In genomic region chr1:184753608-184754478, GRCh38 we compare ENCODE assay signal across 8 cellular contexts. TPM values are rescaled to one million over a fixed set of nuclear protein-coding genes. Genes with fewer than 3 reads are reported as not detected.
DNase-seq lines count a peak whose midpoint lies in the region; ATAC-seq and TF ChIP-seq lines count a peak whose summit lies in the region.

No MANE protein-coding gene starts in this region.

- H3K9ac ChIP-seq in parathyroid adenoma, result peak overlapping the region; percentile 84

- ATAC-seq in HG03108 (IDR thresholded peaks at IDR 0.05; ENCODE audit: unreplicated experiment) (peak; percentile 7), Right ventricle myocardium inferior (peak; percentile 1)

- H3K27me3 ChIP-seq in PC-9 (ENCODE audit: insufficient read depth, low read depth), result no peaks in the 10 kb centered on the region
- H3K27me3 ChIP-seq in parathyroid adenoma (ENCODE audit: control insufficient read depth, insufficient read depth, low read length), result no peaks in the 10 kb centered on the region

- H3K79me2 ChIP-seq in PC-9 (ENCODE audit: low read depth), result peaks cover 21% of the 10 kb centered on the region
- no peaks in the 10 kb centered on the region for H3K79me2 ChIP-seq in parathyroid adenoma

- H3K27ac ChIP-seq in PC-9 (peak overlapping the region; percentile 52), parathyroid adenoma (peak overlapping the region; percentile 86)

- H3K4me1 ChIP-seq in PC-9 (replicated peaks; ENCODE audit: insufficient read depth) (peaks cover 25% of the 10 kb centered on the region), parathyroid adenoma (peaks cover 4% of the 10 kb centered on the region)

- in situ Hi-C loops in GM13977 (cut with MboI; ENCODE audit: low pct_unique_long_range_greater_than_20kb, low sequenced_read_pairs, unreplicated experiment), result no loop called here

- no peaks in the 10 kb centered on the region for H4K20me1 ChIP-seq in PC-9 (ENCODE audit: insufficient read depth)

- TSS peak; percentile 73 for BruUV-seq in PC-9 (replicated peaks; lab: Mats Ljungman, UMichigan)

- H3F3A ChIP-seq in PC-9 (ENCODE audit: insufficient read depth, low read depth), result peaks cover 21% of the 10 kb centered on the region

- peak; percentile 7 to 25 for DNase-seq in activated CD8-positive, alpha-beta memory T cell treated with anti-CD3 and anti-CD28 coated beads for 1 hour (ENCODE audit: extremely low read depth in 1 of 2, low read depth in 1 of 2)
- no peak for DNase-seq in activated CD8-positive, alpha-beta memory T cell treated with anti-CD3 and anti-CD28 coated beads for 24 hours
- DNase-seq in PC-9 (peak; percentile 42 to 43), Right ventricle myocardium inferior (ENCODE audit: missing footprints) (peak; percentile 82), GM13977 (ENCODE audit: low spot score) (no peak)
- DNase-seq in activated naive CD4-positive, alpha-beta T cell treated with anti-CD3 and anti-CD28 coated beads, Interleukin-2, amount 50 U/mL, for 16 hours, result peak; percentile 48

- no peaks in the 10 kb centered on the region for H3K9me3 ChIP-seq in PC-9 (ENCODE audit: insufficient read depth, low read depth)
- no peaks in the 10 kb centered on the region for H3K9me3 ChIP-seq in parathyroid adenoma (ENCODE audit: control insufficient read depth, low read length)

- H3K9me2 ChIP-seq in PC-9 (ENCODE audit: insufficient read depth), result peaks cover 5% of the 10 kb centered on the region; the same call in 1 of the 2 replicates

- intact Hi-C loops in PC-9 (cut with micrococcal nuclease; ENCODE audit: unreplicated experiment) (loop anchor here (1.0 kb wide), 1 partner anchor 403 kb away; the partner anchor contains the start of gene SWT1), Right ventricle myocardium inferior (cut with DNase I) (no loop called here)

- TF ChIP-seq CTCF in PC-9 (conservative IDR thresholded peaks at IDR 0.05) (no peak), parathyroid adenoma (IDR thresholded peaks at IDR 0.05) (no peak), GM13977 (IDR thresholded peaks at IDR 0.05; ENCODE audit: extremely low read depth, insufficient read depth, missing control alignments) (no peak)

- H3K4me2 ChIP-seq in PC-9, result peak overlapping the region; percentile 100
- H3K4me2 ChIP-seq in parathyroid adenoma (ENCODE audit: low read length), result peak overlapping the region; percentile 75

- CTCF ChIA-PET in PC-9 (lab: Charles Lee), result no interaction called here

- H3K4me3 ChIP-seq in PC-9, result peak overlapping the region; percentile 98
- H3K4me3 ChIP-seq in parathyroid adenoma (ENCODE audit: low read depth, low read length), result peak overlapping the region; percentile 79

- H2AFZ ChIP-seq in PC-9 (peak overlapping the region; percentile 87), parathyroid adenoma (peak overlapping the region; percentile 88)

- H3K36me3 ChIP-seq in PC-9 (ENCODE audit: low read depth), result no peaks in the 10 kb centered on the region
- H3K36me3 ChIP-seq in parathyroid adenoma (ENCODE audit: control insufficient read depth, insufficient read depth, low read length), result no peaks in the 10 kb centered on the region

- POLR2A ChIA-PET in PC-9 (lab: Charles Lee; ENCODE audit: unreplicated experiment), result interaction anchor here (0.5 to 1.0 kb wide), 3 partner anchors 113 to 697 kb away, joined by 3 to 6 read pairs (median 5); no protein-coding TSS in a partner anchor

RNA-seq across cellular contexts. Expression of gene EDEM3, which starts 0.8 kb away (rescaled TPM):
- total RNA-seq in PC-9 (2021) (10.3 and 14.5 TPM in 2 replicates), Right ventricle myocardium inferior (15.3 TPM)

Comparison
In these comparisons a context has a peak if more than half of its experiments do, and no peak if none do; other contexts are left out.
1. DNase-seq: peak in activated CD8-positive, alpha-beta memory T cell treated with anti-CD3 and anti-CD28 coated beads for 1 hour (2 of 2), PC-9 (2 of 2), activated naive CD4-positive, alpha-beta T cell treated with anti-CD3 and anti-CD28 coated beads, Interleukin-2, amount 50 U/mL, for 16 hours (single experiment) and Right ventricle myocardium inferior (single experiment); none in activated CD8-positive, alpha-beta memory T cell treated with anti-CD3 and anti-CD28 coated beads for 24 hours (single experiment) and GM13977 (single experiment).